Comparison of ENCODE assay signal across 1 cellular context in genomic region chr6:75775219-75775618, GRCh38.
A peak's percentile ranks its signal among the peaks of the same experiment; 100 is the strongest.
TF ChIP-seq lines count a peak whose summit lies in the region.

No MANE protein-coding gene starts in this region.

TF ChIP-seq in HEK293, 187 proteins besides CTCF, POLR2A, EP300 and RAD21 (continued from another document and continues in another):
- TF ChIP-seq ZNF449 (tag by site-specific recombination; IDR thresholded peaks at IDR 0.05): peak; percentile 52; the same call in 1 of the 2 replicates
- TF ChIP-seq ZNF529 (tag by site-specific recombination; IDR thresholded peaks at IDR 0.05; ENCODE audit: insufficient replicate concordance): no peak
- TF ChIP-seq ZNF776 (tag by site-specific recombination; IDR thresholded peaks at IDR 0.05; ENCODE audit: borderline replicate concordance): no peak
- TF ChIP-seq ZNF239 (tag by site-specific recombination; IDR thresholded peaks at IDR 0.05): no peak
- TF ChIP-seq OSR2 (tag by site-specific recombination; IDR thresholded peaks at IDR 0.05): peak; percentile 92
- no peak for TF ChIP-seq ZNF704 (tag by site-specific recombination; IDR thresholded peaks at IDR 0.05)
- no peak for TF ChIP-seq ZNF211 (tag by site-specific recombination; IDR thresholded peaks at IDR 0.05; ENCODE audit: low read depth)
- peak; percentile 41; the same call in 1 of the 2 replicates for TF ChIP-seq ZNF600 (tag by site-specific recombination; IDR thresholded peaks at IDR 0.05)
- no peak for TF ChIP-seq ZNF837 (tag by site-specific recombination; IDR thresholded peaks at IDR 0.05)
- TF ChIP-seq OVOL3 (tag by site-specific recombination; IDR thresholded peaks at IDR 0.05): no peak
- TF ChIP-seq, protein P1, sequence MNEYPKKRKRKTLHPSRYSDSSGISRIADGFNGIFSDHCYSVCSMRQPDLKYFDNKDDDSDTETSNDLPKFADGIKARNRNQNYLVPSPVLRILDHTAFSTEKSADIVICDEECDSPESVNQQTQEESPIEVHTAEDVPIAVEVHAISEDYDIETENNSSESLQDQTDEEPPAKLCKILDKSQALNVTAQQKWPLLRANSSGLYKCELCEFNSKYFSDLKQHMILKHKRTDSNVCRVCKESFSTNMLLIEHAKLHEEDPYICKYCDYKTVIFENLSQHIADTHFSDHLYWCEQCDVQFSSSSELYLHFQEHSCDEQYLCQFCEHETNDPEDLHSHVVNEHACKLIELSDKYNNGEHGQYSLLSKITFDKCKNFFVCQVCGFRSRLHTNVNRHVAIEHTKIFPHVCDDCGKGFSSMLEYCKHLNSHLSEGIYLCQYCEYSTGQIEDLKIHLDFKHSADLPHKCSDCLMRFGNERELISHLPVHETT (tag by site-specific recombination; IDR thresholded peaks at IDR 0.05): no peak
- no peak for TF ChIP-seq ZNF140 (tag by site-specific recombination; IDR thresholded peaks at IDR 0.05)
- peak; percentile 27; the same call in 1 of the 2 replicates for TF ChIP-seq ZNF558 (tag by site-specific recombination; IDR thresholded peaks at IDR 0.05)
- 0 out of 2 replicates have a peak, but pooled peaks have one; percentile 28 for TF ChIP-seq ZNF660 (tag by site-specific recombination; IDR thresholded peaks at IDR 0.05)
- TF ChIP-seq KLF8 (tag by site-specific recombination; IDR thresholded peaks at IDR 0.05): 0 out of 2 replicates have a peak, but pooled peaks have one; percentile 23
- peak; percentile 66 for TF ChIP-seq ZBTB17 (tag by site-specific recombination; IDR thresholded peaks at IDR 0.05)
- no peak for TF ChIP-seq ZNF76 (tag by site-specific recombination; IDR thresholded peaks at IDR 0.05; ENCODE audit: borderline replicate concordance, low read depth)
- TF ChIP-seq ZNF843 (tag by site-specific recombination; IDR thresholded peaks at IDR 0.05): 0 out of 2 replicates have a peak, but pooled peaks have one; percentile 41
- TF ChIP-seq, protein P2, sequence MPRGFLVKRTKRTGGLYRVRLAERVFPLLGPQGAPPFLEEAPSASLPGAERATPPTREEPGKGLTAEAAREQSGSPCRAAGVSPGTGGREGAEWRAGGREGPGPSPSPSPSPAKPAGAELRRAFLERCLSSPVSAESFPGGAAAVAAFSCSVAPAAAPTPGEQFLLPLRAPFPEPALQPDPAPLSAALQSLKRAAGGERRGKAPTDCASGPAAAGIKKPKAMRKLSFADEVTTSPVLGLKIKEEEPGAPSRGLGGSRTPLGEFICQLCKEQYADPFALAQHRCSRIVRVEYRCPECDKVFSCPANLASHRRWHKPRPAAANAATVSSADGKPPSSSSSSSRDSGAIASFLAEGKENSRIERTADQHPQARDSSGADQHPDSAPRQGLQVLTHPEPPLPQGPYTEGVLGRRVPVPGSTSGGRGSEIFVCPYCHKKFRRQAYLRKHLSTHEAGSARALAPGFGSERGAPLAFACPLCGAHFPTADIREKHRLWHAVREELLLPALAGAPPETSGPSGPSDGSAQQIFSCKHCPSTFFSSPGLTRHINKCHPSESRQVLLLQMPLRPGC (tag by site-specific recombination; IDR thresholded peaks at IDR 0.05): no peak
- TF ChIP-seq ZNF561 (tag by site-specific recombination; IDR thresholded peaks at IDR 0.05; ENCODE audit: borderline replicate concordance): 0 out of 2 replicates have a peak, but pooled peaks have one; percentile 56
- peak; percentile 55; the same call in 1 of the 2 replicates for TF ChIP-seq ZNF501 (tag by site-specific recombination; IDR thresholded peaks at IDR 0.05)
- TF ChIP-seq ZNF792 (tag by site-specific recombination; IDR thresholded peaks at IDR 0.05): no peak
- no peak for TF ChIP-seq ZFP37 (tag by site-specific recombination; IDR thresholded peaks at IDR 0.05)
- TF ChIP-seq ZFP69B (tag by site-specific recombination; IDR thresholded peaks at IDR 0.05): no peak
- no peak for TF ChIP-seq SP7 (tag by site-specific recombination; IDR thresholded peaks at IDR 0.05)
- TF ChIP-seq ZEB2 (tag by site-specific recombination; IDR thresholded peaks at IDR 0.05): 0 out of 2 replicates have a peak, but pooled peaks have one; percentile 23
- no peak for TF ChIP-seq ZNF521 (tag by site-specific recombination; IDR thresholded peaks at IDR 0.05)
- TF ChIP-seq TRIM28 (IDR thresholded peaks at IDR 0.05; ENCODE audit: borderline replicate concordance, low read length): peak; percentile 84
- TF ChIP-seq ZNF530 (tag by site-specific recombination; IDR thresholded peaks at IDR 0.05; ENCODE audit: low read depth): no peak
- no peak for TF ChIP-seq ZIC2 (tag by site-specific recombination; IDR thresholded peaks at IDR 0.05)
- no peak for TF ChIP-seq ZNF549 (tag by site-specific recombination; IDR thresholded peaks at IDR 0.05)
- no peak for TF ChIP-seq ZNF624 (tag by site-specific recombination; IDR thresholded peaks at IDR 0.05)
- no peak for TF ChIP-seq ZNF513 (tag by site-specific recombination; IDR thresholded peaks at IDR 0.05)
- no peak for TF ChIP-seq ZNF10 (tag by site-specific recombination; IDR thresholded peaks at IDR 0.05)
- no peak for TF ChIP-seq RBAK (tag by site-specific recombination; IDR thresholded peaks at IDR 0.05)
- 0 out of 2 replicates have a peak, but pooled peaks have one; percentile 46 for TF ChIP-seq ZXDB (tag by site-specific recombination; IDR thresholded peaks at IDR 0.05)
- no peak for TF ChIP-seq PRDM1 (tag by site-specific recombination; IDR thresholded peaks at IDR 0.05)
- TF ChIP-seq ZNF514 (tag by site-specific recombination; IDR thresholded peaks at IDR 0.05): no peak
- no peak for TF ChIP-seq ZNF112 (tag by site-specific recombination; IDR thresholded peaks at IDR 0.05)
- TF ChIP-seq, protein P3, sequence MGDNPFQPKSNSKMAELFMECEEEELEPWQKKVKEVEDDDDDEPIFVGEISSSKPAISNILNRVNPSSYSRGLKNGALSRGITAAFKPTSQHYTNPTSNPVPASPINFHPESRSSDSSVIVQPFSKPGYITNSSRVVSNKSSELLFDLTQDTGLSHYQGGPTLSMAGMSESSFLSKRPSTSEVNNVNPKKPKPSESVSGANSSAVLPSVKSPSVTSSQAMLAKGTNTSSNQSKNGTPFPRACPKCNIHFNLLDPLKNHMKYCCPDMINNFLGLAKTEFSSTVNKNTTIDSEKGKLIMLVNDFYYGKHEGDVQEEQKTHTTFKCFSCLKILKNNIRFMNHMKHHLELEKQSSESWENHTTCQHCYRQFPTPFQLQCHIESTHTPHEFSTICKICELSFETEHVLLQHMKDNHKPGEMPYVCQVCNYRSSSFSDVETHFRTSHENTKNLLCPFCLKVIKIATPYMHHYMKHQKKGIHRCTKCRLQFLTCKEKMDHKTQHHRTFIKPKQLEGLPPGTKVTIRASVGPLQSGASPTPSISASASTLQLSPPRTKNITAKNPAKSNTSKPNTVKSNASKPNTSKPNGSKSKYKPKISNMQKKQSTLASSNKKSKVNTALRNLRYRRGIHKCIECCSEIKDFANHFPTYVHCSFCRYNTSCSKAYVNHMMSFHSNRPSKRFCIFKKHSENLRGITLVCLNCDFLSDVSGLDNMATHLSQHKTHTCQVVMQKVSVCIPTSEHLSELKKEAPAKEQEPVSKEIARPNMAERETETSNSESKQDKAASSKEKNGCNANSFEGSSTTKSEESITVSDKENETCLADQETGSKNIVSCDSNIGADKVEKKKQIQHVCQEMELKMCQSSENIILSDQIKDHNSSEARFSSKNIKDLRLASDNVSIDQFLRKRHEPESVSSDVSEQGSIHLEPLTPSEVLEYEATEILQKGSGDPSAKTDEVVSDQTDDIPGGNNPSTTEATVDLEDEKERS (tag by site-specific recombination; IDR thresholded peaks at IDR 0.05): no peak
- no peak for TF ChIP-seq ZNF830 (tag by site-specific recombination; IDR thresholded peaks at IDR 0.05; ENCODE audit: low read depth)
- TF ChIP-seq GFI1B (tag by site-specific recombination; IDR thresholded peaks at IDR 0.05): no peak
- TF ChIP-seq ZNF366 (tag by site-specific recombination; conservative IDR thresholded peaks at IDR 0.05): 0 out of 2 replicates have a peak, but pooled peaks have one; percentile 33
- no peak for TF ChIP-seq KLF17 (tag by site-specific recombination; IDR thresholded peaks at IDR 0.05)
- TF ChIP-seq ZNF157 (tag by site-specific recombination; IDR thresholded peaks at IDR 0.05): no peak
- no peak for TF ChIP-seq ZNF544 (tag by site-specific recombination; IDR thresholded peaks at IDR 0.05)
- TF ChIP-seq ZNF175 (tag by site-specific recombination; IDR thresholded peaks at IDR 0.05): no peak
- no peak for TF ChIP-seq ZBTB20 (tag by site-specific recombination; IDR thresholded peaks at IDR 0.05)
- no peak for TF ChIP-seq ZNF692 (tag by site-specific recombination; IDR thresholded peaks at IDR 0.05)
- no peak for TF ChIP-seq ZNF174 (tag by site-specific recombination; IDR thresholded peaks at IDR 0.05)
- no peak for TF ChIP-seq ZNF311 (tag by site-specific recombination; IDR thresholded peaks at IDR 0.05; ENCODE audit: borderline replicate concordance)
- no peak for TF ChIP-seq SP3 (tag by site-specific recombination; IDR thresholded peaks at IDR 0.05)
- TF ChIP-seq ZNF169 (tag by site-specific recombination; IDR thresholded peaks at IDR 0.05): no peak
- TF ChIP-seq, protein P4, sequence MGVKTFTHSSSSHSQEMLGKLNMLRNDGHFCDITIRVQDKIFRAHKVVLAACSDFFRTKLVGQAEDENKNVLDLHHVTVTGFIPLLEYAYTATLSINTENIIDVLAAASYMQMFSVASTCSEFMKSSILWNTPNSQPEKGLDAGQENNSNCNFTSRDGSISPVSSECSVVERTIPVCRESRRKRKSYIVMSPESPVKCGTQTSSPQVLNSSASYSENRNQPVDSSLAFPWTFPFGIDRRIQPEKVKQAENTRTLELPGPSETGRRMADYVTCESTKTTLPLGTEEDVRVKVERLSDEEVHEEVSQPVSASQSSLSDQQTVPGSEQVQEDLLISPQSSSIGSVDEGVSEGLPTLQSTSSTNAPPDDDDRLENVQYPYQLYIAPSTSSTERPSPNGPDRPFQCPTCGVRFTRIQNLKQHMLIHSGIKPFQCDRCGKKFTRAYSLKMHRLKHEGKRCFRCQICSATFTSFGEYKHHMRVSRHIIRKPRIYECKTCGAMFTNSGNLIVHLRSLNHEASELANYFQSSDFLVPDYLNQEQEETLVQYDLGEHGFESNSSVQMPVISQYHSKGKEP (tag by site-specific recombination; IDR thresholded peaks at IDR 0.05): no peak
- TF ChIP-seq ZNF350 (tag by site-specific recombination; IDR thresholded peaks at IDR 0.05): no peak
- no peak for TF ChIP-seq ZNF324 (tag by site-specific recombination; IDR thresholded peaks at IDR 0.05)
- TF ChIP-seq ZNF121 (tag by site-specific recombination; IDR thresholded peaks at IDR 0.05): no peak
- no peak for TF ChIP-seq ZNF791 (tag by site-specific recombination; IDR thresholded peaks at IDR 0.05)
- no peak for TF ChIP-seq ZNF785 (tag by site-specific recombination; IDR thresholded peaks at IDR 0.05)
- TF ChIP-seq ZFP3 (tag by site-specific recombination; IDR thresholded peaks at IDR 0.05; ENCODE audit: low read depth): no peak
- TF ChIP-seq ZNF548 (tag by site-specific recombination; IDR thresholded peaks at IDR 0.05): no peak
- TF ChIP-seq ZNF777 (tag by site-specific recombination; IDR thresholded peaks at IDR 0.05; ENCODE audit: borderline replicate concordance): no peak
- peak; percentile 61 for TF ChIP-seq GLIS1 (tag by site-specific recombination; IDR thresholded peaks at IDR 0.05)
- TF ChIP-seq GLI4 (tag by site-specific recombination; IDR thresholded peaks at IDR 0.05): no peak
